Comparison of ENCODE assay signal across 18 cellular contexts in genomic region chr7:87473192-87473591, GRCh38. TPM values are rescaled to one million over a fixed set of nuclear protein-coding genes. Genes with fewer than 3 reads are reported as not detected.
DNase-seq lines count a peak whose midpoint lies in the region; ATAC-seq and TF ChIP-seq lines count a peak whose summit lies in the region.
"Had no signal": no experiment of that assay in that cellular context is flagged by ENCODE, and none has a peak within 500 bp of the region (broad histone marks: within the 10 kb centered on the region; RNA-seq: fewer than 3 reads in every experiment).

No MANE protein-coding gene starts in this region.

- no peaks in the 10 kb centered on the region for H3K27me3 ChIP-seq in left ventricle myocardium inferior (ENCODE audit: low read depth)
- peaks cover 28% of the 10 kb centered on the region for H3K27me3 ChIP-seq in Panc1 (ENCODE audit: control insufficient read depth, insufficient read depth, low read length)
- H3K27me3 ChIP-seq in right lobe of liver = no peaks in the 10 kb centered on the region
- peaks cover 19% of the 10 kb centered on the region for H3K27me3 ChIP-seq in CD8-positive, alpha-beta memory T cell (ENCODE audit: insufficient read depth, low read length, poor library complexity, severe bottlenecking)

- peaks cover 48% of the 10 kb centered on the region for H3K27me3 Mint-ChIP-seq in activated T-cell treated with anti-CD3 and anti-CD28 coated beads, Interleukin-2, amount 50 U/mL, for 24 hours
- H3K27me3 Mint-ChIP-seq in CD8-positive, alpha-beta memory T cell = peaks cover 20 to 49% of the 10 kb centered on the region in 2 donors
- peaks cover 45% of the 10 kb centered on the region for H3K27me3 Mint-ChIP-seq in activated naive CD4-positive, alpha-beta T cell treated with anti-CD3 and anti-CD28 coated beads for 36 hours (ENCODE audit: low read depth)

- WGBS in right lobe of liver (ENCODE audit: insufficient coverage, low coverage, low lambda C conversion rate, missing lambda C conversion rate) = 15% methylated on average over 2 of the region's 2 CpGs

- intact Hi-C loops in left ventricle myocardium inferior (cut with micrococcal nuclease) (no loop called here), Right ventricle myocardium inferior (cut with DNase I) (no loop called here), Panc1 (cut with micrococcal nuclease; ENCODE audit: unreplicated experiment) (no loop called here), right lobe of liver (cut with DNase I) (no loop called here)
- intact Hi-C loops in activated naive CD4-positive, alpha-beta T cell treated with anti-CD3 and anti-CD28 coated beads for 36 hours (cut with micrococcal nuclease) = no loop called here

- H3K27ac ChIP-seq in left ventricle myocardium inferior (replicated peaks) = peak overlapping the region; percentile 85
- no peak overlapping the region for H3K27ac ChIP-seq in Panc1 (ENCODE audit: low read length)
- H3K27ac ChIP-seq in right lobe of liver = peak overlapping the region; percentile 29 to 84 (median 82)
- H3K27ac ChIP-seq in CD8-positive, alpha-beta memory T cell (ENCODE audit: low read depth, low read length) = no peak overlapping the region
- H3K27ac ChIP-seq: HL-60 had no signal

- H3K9me3 ChIP-seq in left ventricle myocardium inferior (replicated peaks) (no peaks in the 10 kb centered on the region), Panc1 (ENCODE audit: control insufficient read depth, insufficient read depth, low read depth, low read length) (no peaks in the 10 kb centered on the region), right lobe of liver (no peaks in the 10 kb centered on the region)
- no peaks in the 10 kb centered on the region for H3K9me3 ChIP-seq in CD8-positive, alpha-beta memory T cell (ENCODE audit: low read length)

- peaks cover 35% of the 10 kb centered on the region for H3K4me1 ChIP-seq in left ventricle myocardium inferior
- H3K4me1 ChIP-seq in Panc1 (ENCODE audit: control insufficient read depth, insufficient read depth, low read length) = no peaks in the 10 kb centered on the region
- H3K4me1 ChIP-seq in right lobe of liver = peaks cover 0 to 13% (median 4%) of the 10 kb centered on the region in 4 donors
- no peaks in the 10 kb centered on the region for H3K4me1 ChIP-seq in CD8-positive, alpha-beta memory T cell (ENCODE audit: insufficient read depth, low read length)

- ATAC-seq in Right ventricle myocardium inferior (no peak), Panc1 (peak; percentile 58; the same call in 1 of the 2 replicates), right lobe of liver (peak; percentile 58 to 68 (median 64))
- ATAC-seq: PC-3 had no signal

- H3K36me3 Mint-ChIP-seq in activated T-cell treated with anti-CD3 and anti-CD28 coated beads, Interleukin-2, amount 50 U/mL, for 24 hours (ENCODE audit: low read depth) = no peaks in the 10 kb centered on the region
- H3K36me3 Mint-ChIP-seq in CD8-positive, alpha-beta memory T cell = no peaks in the 10 kb centered on the region
- H3K36me3 Mint-ChIP-seq in activated naive CD4-positive, alpha-beta T cell treated with anti-CD3 and anti-CD28 coated beads for 36 hours (ENCODE audit: low read depth) = no peaks in the 10 kb centered on the region
- H3K36me3 Mint-ChIP-seq: CD4-positive, alpha-beta memory T cell had no signal

- DNase-seq in left ventricle myocardium inferior (no peak), Right ventricle myocardium inferior (ENCODE audit: missing footprints) (no peak), Panc1 (ENCODE audit: low read depth, low spot score) (no peak), right lobe of liver (no peak)
- no peak for DNase-seq in activated T-cell treated with anti-CD3 and anti-CD28 coated beads, Interleukin-2, amount 50 U/mL, for 24 hours
- no peak for DNase-seq in CD8-positive, alpha-beta memory T cell
- DNase-seq in activated naive CD4-positive, alpha-beta T cell treated with anti-CD3 and anti-CD28 coated beads for 36 hours = no peak
- DNase-seq: AML-193; CD4-positive, alpha-beta memory T cell; H9; KBM-7; NCI-H1105; NCI-H1694 treated with DMSO at 0.1 percent for 48 hours; NCI-H345; NCI-H526 treated with DMSO at 0.1 percent for 48 hours; NK-92 treated with Interleukin-12 subunit alpha and Interleukin-12 subunit beta, amount 100 ng/mL, for 24 hours; PC-3 had no signal

- no peak overlapping the region for H3K27ac Mint-ChIP-seq in activated T-cell treated with anti-CD3 and anti-CD28 coated beads, Interleukin-2, amount 50 U/mL, for 24 hours
- no peak overlapping the region for H3K27ac Mint-ChIP-seq in CD8-positive, alpha-beta memory T cell
- no peak overlapping the region for H3K27ac Mint-ChIP-seq in activated naive CD4-positive, alpha-beta T cell treated with anti-CD3 and anti-CD28 coated beads for 36 hours
- H3K27ac Mint-ChIP-seq: CD4-positive, alpha-beta memory T cell; H9 had no signal

- H3K4me3 ChIP-seq in left ventricle myocardium inferior = peak overlapping the region; percentile 75
- H3K4me3 ChIP-seq in Panc1 (ENCODE audit: low read depth in 2 of 2, low read length in 2 of 2) = no peak overlapping the region
- peak overlapping the region; percentile 62 to 79 (median 71) for H3K4me3 ChIP-seq in right lobe of liver
- no peak overlapping the region for H3K4me3 ChIP-seq in CD8-positive, alpha-beta memory T cell (ENCODE audit: low read length)

- H3K4me3 Mint-ChIP-seq in activated T-cell treated with anti-CD3 and anti-CD28 coated beads, Interleukin-2, amount 50 U/mL, for 24 hours = no peak overlapping the region
- no peak overlapping the region for H3K4me3 Mint-ChIP-seq in CD8-positive, alpha-beta memory T cell
- H3K4me3 Mint-ChIP-seq in activated naive CD4-positive, alpha-beta T cell treated with anti-CD3 and anti-CD28 coated beads for 36 hours = no peak overlapping the region
- H3K4me3 Mint-ChIP-seq: CD4-positive, alpha-beta memory T cell; H9 had no signal

- no peaks in the 10 kb centered on the region for H3K9me3 Mint-ChIP-seq in activated T-cell treated with anti-CD3 and anti-CD28 coated beads, Interleukin-2, amount 50 U/mL, for 24 hours
- peaks cover 0 to 7% (median 4%) of the 10 kb centered on the region in 5 donors for H3K9me3 Mint-ChIP-seq in CD8-positive, alpha-beta memory T cell
- no peaks in the 10 kb centered on the region for H3K9me3 Mint-ChIP-seq in activated naive CD4-positive, alpha-beta T cell treated with anti-CD3 and anti-CD28 coated beads for 36 hours

- no peak for TF ChIP-seq CTCF in left ventricle myocardium inferior (IDR thresholded peaks at IDR 0.05; ENCODE audit: borderline replicate concordance)
- TF ChIP-seq CTCF in Panc1 (IDR thresholded peaks at IDR 0.05) = no peak
- no peak for TF ChIP-seq CTCF in right lobe of liver (IDR thresholded peaks at IDR 0.05)

- CTCF ChIA-PET in Panc1 (lab: Charles Lee) = no interaction called here
- CTCF ChIA-PET in CD8-positive, alpha-beta memory T cell (lab: Charles Lee) = no interaction called here
- CTCF ChIA-PET in activated naive CD4-positive, alpha-beta T cell treated with anti-CD3 and anti-CD28 coated beads for 36 hours (lab: Charles Lee) = interaction anchor here (0.7 kb wide), 1 partner anchor 89 kb away, joined by 3 read pairs; no protein-coding TSS in a partner anchor

- no TSS peak for BruUV-seq in Panc1 (replicated peaks; lab: Mats Ljungman, UMichigan)

- in situ Hi-C loops in Panc1 (cut with HindIII; ENCODE audit: low pct_unique_long_range_greater_than_20kb, low sequenced_read_pairs) = no loop called here

- H3K36me3 ChIP-seq in left ventricle myocardium inferior (no peaks in the 10 kb centered on the region), Panc1 (ENCODE audit: control insufficient read depth, insufficient read depth, low read length) (no peaks in the 10 kb centered on the region), right lobe of liver (peaks cover 0 to 3% (median 0%) of the 10 kb centered on the region in 4 donors)
- no peaks in the 10 kb centered on the region for H3K36me3 ChIP-seq in CD8-positive, alpha-beta memory T cell (ENCODE audit: insufficient read depth, low read length)

- peak; percentile 66 for TF ChIP-seq POLR2A in right lobe of liver (IDR thresholded peaks at IDR 0.05)

- POLR2A ChIA-PET in Panc1 (lab: Charles Lee) = no interaction called here
- POLR2A ChIA-PET in CD8-positive, alpha-beta memory T cell (lab: Charles Lee) = no interaction called here

- H3K4me1 Mint-ChIP-seq in activated T-cell treated with anti-CD3 and anti-CD28 coated beads, Interleukin-2, amount 50 U/mL, for 24 hours (ENCODE audit: low read depth) = peaks cover 11% of the 10 kb centered on the region
- peaks cover 13 to 18% (median 14%) of the 10 kb centered on the region in 3 donors for H3K4me1 Mint-ChIP-seq in CD8-positive, alpha-beta memory T cell
- H3K4me1 Mint-ChIP-seq in activated naive CD4-positive, alpha-beta T cell treated with anti-CD3 and anti-CD28 coated beads for 36 hours (ENCODE audit: low read depth) = peaks cover 7% of the 10 kb centered on the region

RNA-seq across cellular contexts. Expression of gene ABCB4, which starts 2.3 kb away (rescaled TPM):
- total RNA-seq in left ventricle myocardium inferior (4.2 TPM), Right ventricle myocardium inferior (4.4 TPM), Panc1 (2021; ENCODE audit: unreplicated experiment) (0.18 TPM), right lobe of liver (100 to 1,000 TPM in 5 of 6 experiments, 10 to 100 TPM in 1; 57.2 to 189 (median 115) TPM)
- polyA plus RNA-seq in Panc1 (2012; ENCODE audit: insufficient read length) = not detected
- total RNA-seq in CD8-positive, alpha-beta memory T cell = under 1 TPM; 0.13 to 0.44 TPM
- polyA plus RNA-seq in CD8-positive, alpha-beta memory T cell = not detected
- total RNA-seq in activated naive CD4-positive, alpha-beta T cell treated with anti-CD3 and anti-CD28 coated beads for 36 hours = not detected
- total RNA-seq: CD4-positive, alpha-beta memory T cell; PC-3 had no signal

Comparison
In these comparisons a context has a peak if more than half of its experiments do, and no peak if none do; other contexts are left out.
1. H3K27ac ChIP-seq: peak in left ventricle myocardium inferior (single experiment) and right lobe of liver (3 of 3); none in Panc1 (single experiment) and CD8-positive, alpha-beta memory T cell (single experiment).
2. H3K4me3 ChIP-seq: peak in left ventricle myocardium inferior (single experiment) and right lobe of liver (3 of 3); none in Panc1 (0 of 2) and CD8-positive, alpha-beta memory T cell (single experiment).
3. RNA of gene ABCB4, which starts 2.3 kb away (total RNA-seq): 57.2 to 189 TPM in right lobe of liver; 4.4 TPM in Right ventricle myocardium inferior (single experiment), 4.2 TPM in left ventricle myocardium inferior (single experiment), 0.13 to 0.44 TPM in CD8-positive, alpha-beta memory T cell, 0.18 TPM in Panc1 (single experiment) and not detected in activated naive CD4-positive, alpha-beta T cell treated with anti-CD3 and anti-CD28 coated beads for 36 hours; every median in the first group is over 10 times any median in the second.